Comparison of ENCODE assay signal across 17 cellular contexts in genomic region chr1:239448911-239449310, GRCh38.
DNase-seq lines count a peak whose midpoint lies in the region; ATAC-seq and TF ChIP-seq lines count a peak whose summit lies in the region.
"Had no signal": no experiment of that assay in that cellular context is flagged by ENCODE, and none has a peak within 500 bp of the region (broad histone marks: within the 10 kb centered on the region; RNA-seq: fewer than 3 reads in every experiment).

No MANE protein-coding gene starts in this region.

- peak; percentile 67 for ATAC-seq in mucosa of descending colon
- ATAC-seq: GM12878 had no signal

- H3K27me3 Mint-ChIP-seq in activated CD4-positive, alpha-beta T cell treated with anti-CD3 and anti-CD28 coated beads, Interleukin-2, amount 10 ng/mL, durations not matched to agents 24 days and 14 days: no peaks in the 10 kb centered on the region

- peak; percentile 42 for DNase-seq in COR-L47 (lab: John Stamatoyannopoulos, UW)
- peak; percentile 7 for DNase-seq in NCI-H1436 (lab: John Stamatoyannopoulos, UW)
- peak; percentile 32 for DNase-seq in NCI-H748 treated with DMSO at 0.1 percent for 48 hours (lab: John Stamatoyannopoulos, UW)
- no peak for DNase-seq in mucosa of descending colon
- no peak for DNase-seq in activated CD4-positive, alpha-beta T cell treated with anti-CD3 and anti-CD28 coated beads, Interleukin-2, amount 50 U/mL, for 1 hour
- no peak for DNase-seq in posterior cingulate gyrus
- DNase-seq in activated CD4-positive, alpha-beta T cell treated with anti-CD3 and anti-CD28 coated beads, Interleukin-2, amount 10 ng/mL, durations not matched to agents 24 days and 14 days: no peak
- DNase-seq: DND-41, GM23248, H9, Kasumi-1, MM.1S, NCI-H1048, NCI-H446, NCI-H526 treated with DMSO at 0.1 percent for 48 hours had no signal

- H3K9me3 ChIP-seq in mucosa of descending colon: no peaks in the 10 kb centered on the region

- H3K9me3 Mint-ChIP-seq in activated CD4-positive, alpha-beta T cell treated with anti-CD3 and anti-CD28 coated beads, Interleukin-2, amount 10 ng/mL, durations not matched to agents 24 days and 14 days: no peaks in the 10 kb centered on the region
- H3K9me3 Mint-ChIP-seq: H9; T-helper 2 cell treated with Interferon-gamma antibody and Interleukin-4, amounts not matched to agents 5 μg/mL and 100 μg/mL, for 36 hours had no signal

- H3K4me3 ChIP-seq in mucosa of descending colon: no peak overlapping the region
- H3K4me3 ChIP-seq: GM12878, GM23248 had no signal

- H3K4me1 ChIP-seq in mucosa of descending colon (ENCODE audit: low read depth): peaks cover 6% of the 10 kb centered on the region

- no peaks in the 10 kb centered on the region for H3K36me3 ChIP-seq in mucosa of descending colon (ENCODE audit: low read depth)

- H3K4me1 Mint-ChIP-seq in activated CD4-positive, alpha-beta T cell treated with anti-CD3 and anti-CD28 coated beads, Interleukin-2, amount 10 ng/mL, durations not matched to agents 24 days and 14 days: no peaks in the 10 kb centered on the region

- TF ChIP-seq CTCF in mucosa of descending colon (IDR thresholded peaks at IDR 0.05): no peak

- no peak overlapping the region for H3K27ac Mint-ChIP-seq in activated CD4-positive, alpha-beta T cell treated with anti-CD3 and anti-CD28 coated beads, Interleukin-2, amount 10 ng/mL, durations not matched to agents 24 days and 14 days
- H3K27ac Mint-ChIP-seq: T-helper 2 cell treated with Interferon-gamma antibody and Interleukin-4, amounts not matched to agents 5 μg/mL and 100 μg/mL, for 36 hours had no signal

- H3K36me3 Mint-ChIP-seq in activated CD4-positive, alpha-beta T cell treated with anti-CD3 and anti-CD28 coated beads, Interleukin-2, amount 10 ng/mL, durations not matched to agents 24 days and 14 days (ENCODE audit: low read depth): no peaks in the 10 kb centered on the region

- intact Hi-C loops in mucosa of descending colon (cut with DNase I, micrococcal nuclease) (no loop called here), posterior cingulate gyrus (cut with DNase I) (no loop called here)
- intact Hi-C loops in activated CD4-positive, alpha-beta T cell treated with anti-CD3 and anti-CD28 coated beads, Interleukin-2, amount 10 ng/mL, durations not matched to agents 24 days and 14 days (cut with micrococcal nuclease): no loop called here

- no peak overlapping the region for H3K4me3 Mint-ChIP-seq in activated CD4-positive, alpha-beta T cell treated with anti-CD3 and anti-CD28 coated beads, Interleukin-2, amount 10 ng/mL, durations not matched to agents 24 days and 14 days
- H3K4me3 Mint-ChIP-seq: H9; T-helper 2 cell treated with Interferon-gamma antibody and Interleukin-4, amounts not matched to agents 5 μg/mL and 100 μg/mL, for 36 hours had no signal

Comparison
In these comparisons a context has a peak if more than half of its experiments do, and no peak if none do; other contexts are left out.
1. DNase-seq: peak in COR-L47 (single experiment), NCI-H1436 (single experiment) and NCI-H748 treated with DMSO at 0.1 percent for 48 hours (single experiment); none in mucosa of descending colon (0 of 3), activated CD4-positive, alpha-beta T cell treated with anti-CD3 and anti-CD28 coated beads, Interleukin-2, amount 50 U/mL, for 1 hour (single experiment), posterior cingulate gyrus (0 of 10) and activated CD4-positive, alpha-beta T cell treated with anti-CD3 and anti-CD28 coated beads, Interleukin-2, amount 10 ng/mL, durations not matched to agents 24 days and 14 days (single experiment).